8 cellular contexts compared by ENCODE assay signal in the genomic region with DNA sequence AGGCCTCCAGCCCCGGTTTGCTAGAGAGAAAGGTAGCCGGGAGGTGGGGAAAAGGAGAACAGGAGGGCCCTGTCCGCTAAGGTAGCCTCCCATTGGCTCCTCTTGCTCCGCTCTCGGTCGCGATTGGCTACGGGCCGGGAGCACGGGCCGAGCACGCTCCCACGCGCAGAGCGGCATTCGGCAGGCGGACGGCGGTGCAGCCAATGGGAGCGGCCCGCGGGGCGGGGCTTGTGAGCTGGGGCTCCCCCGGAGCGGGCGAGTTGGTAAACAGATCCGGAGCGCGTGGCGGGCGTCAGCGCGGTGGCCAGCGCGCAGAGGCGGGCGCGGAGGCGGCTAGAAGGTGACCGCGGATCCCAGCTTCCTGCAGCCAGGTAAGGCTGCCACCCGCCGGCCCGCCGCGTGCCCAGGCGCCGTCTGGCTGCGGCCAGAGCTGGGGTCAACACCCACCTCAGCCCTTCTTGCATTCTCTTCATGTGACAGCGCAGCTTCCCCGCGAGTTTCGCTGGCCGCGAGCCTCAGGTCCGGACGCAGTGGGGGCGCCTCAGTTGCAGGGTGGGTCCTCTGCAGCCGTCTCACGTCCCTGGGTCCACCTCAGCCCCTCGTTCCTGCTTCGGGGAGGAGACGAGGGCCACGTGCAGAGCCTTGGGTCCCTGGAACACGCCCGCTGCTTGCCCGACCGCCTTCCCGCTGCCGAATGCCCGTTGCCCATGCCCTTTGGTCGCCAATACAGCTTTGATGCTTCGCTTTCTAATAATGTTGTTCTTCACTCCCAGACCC.
DNase-seq lines count a peak whose midpoint lies in the region; ATAC-seq and TF ChIP-seq lines count a peak whose summit lies in the region.

Gene COQ8A (plus strand): TSS at position 266 of the 777 bp plus-strand sequence. CDS start 21,092 bp downstream, outside the sequence.

- peak; percentile 95 for ATAC-seq in GM21619 (IDR thresholded peaks at IDR 0.05; ENCODE audit: unreplicated experiment)

- DNase-seq in D341Med (ENCODE audit: low spot score) = peak; percentile 99
- peak; percentile 47 for DNase-seq in OCI-M2 (lab: John Stamatoyannopoulos, UW; ENCODE audit: unreplicated experiment)
- DNase-seq in activated T-cell treated with anti-CD3 and anti-CD28 coated beads for 4 hours = peak; percentile 95
- peak; percentile 92 for DNase-seq in epidermal melanocyte (ENCODE audit: insufficient read length, low spot score)
- DNase-seq in midbrain (lab: John Stamatoyannopoulos, UW) = peak; percentile 99
- DNase-seq in stimulated activated CD8-positive, alpha-beta memory T cell treated with anti-CD3 and anti-CD28 coated beads, Interleukin-15, amount 100 ng/mL, for 48 hours (ENCODE audit: low read depth in 2 of 2) = peak; percentile 99

- no peak for TF ChIP-seq EP300 in Ishikawa (IDR thresholded peaks at IDR 0.05; ENCODE audit: borderline replicate concordance)

- no peak for TF ChIP-seq RAD21 in Ishikawa (IDR thresholded peaks at IDR 0.05; ENCODE audit: low read depth)

TF ChIP-seq in Ishikawa, 13 proteins besides CTCF, POLR2A, EP300 and RAD21:
- TF ChIP-seq TCF12 (IDR thresholded peaks at IDR 0.05; ENCODE audit: low read depth) = no peak
- peak; percentile 56 for TF ChIP-seq EGR1 (IDR thresholded peaks at IDR 0.05)
- TF ChIP-seq NFIC (IDR thresholded peaks at IDR 0.05) = no peak
- peak; percentile 90 for TF ChIP-seq MAX (IDR thresholded peaks at IDR 0.05)
- TF ChIP-seq, protein P1, sequence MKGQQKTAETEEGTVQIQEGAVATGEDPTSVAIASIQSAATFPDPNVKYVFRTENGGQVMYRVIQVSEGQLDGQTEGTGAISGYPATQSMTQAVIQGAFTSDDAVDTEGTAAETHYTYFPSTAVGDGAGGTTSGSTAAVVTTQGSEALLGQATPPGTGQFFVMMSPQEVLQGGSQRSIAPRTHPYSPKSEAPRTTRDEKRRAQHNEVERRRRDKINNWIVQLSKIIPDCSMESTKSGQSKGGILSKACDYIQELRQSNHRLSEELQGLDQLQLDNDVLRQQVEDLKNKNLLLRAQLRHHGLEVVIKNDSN (IDR thresholded peaks at IDR 0.05) = peak; percentile 59

Comparison
In these comparisons a context has a peak if more than half of its experiments do, and no peak if none do; other contexts are left out.
1. Peak in every context shown above with its lines: DNase-seq and ATAC-seq.
2. DNase-seq: peak in every context shown above with its lines; median percentile 99 in D341Med; 99 in midbrain; 99 in stimulated activated CD8-positive, alpha-beta memory T cell treated with anti-CD3 and anti-CD28 coated beads, Interleukin-15, amount 100 ng/mL, for 48 hours; 95 in activated T-cell treated with anti-CD3 and anti-CD28 coated beads for 4 hours; 92 in epidermal melanocyte; 47 in OCI-M2.